20 cellular contexts compared by ENCODE assay signal in genomic region chr12:88300931-88301330, GRCh38.
DNase-seq lines count a peak whose midpoint lies in the region; ATAC-seq, FAIRE-seq and TF ChIP-seq lines count a peak whose summit lies in the region.
"Had no signal": no experiment of that assay in that cellular context is flagged by ENCODE, and none has a peak within 500 bp of the region (broad histone marks: within the 10 kb centered on the region; RNA-seq: fewer than 3 reads in every experiment).

No MANE protein-coding gene starts in this region.

- FAIRE-seq in astrocyte (lab: Jason Lieb, UNC), result peak; percentile 64

- H3K27ac Mint-ChIP-seq in HFFc6 (peak overlapping the region; percentile 84), astrocyte (ENCODE audit: unreplicated experiment) (peak overlapping the region; percentile 91)
- H3K27ac Mint-ChIP-seq: activated CD8-positive, alpha-beta memory T cell treated with anti-CD3 and anti-CD28 coated beads, Interleukin-2, amount 10 ng/mL, durations not matched to agents 7 days and 5 days had no signal

- H2AFZ ChIP-seq in astrocyte (ENCODE audit: low read depth, low read length), result no peak overlapping the region

- H3K9me3 ChIP-seq in astrocyte (ENCODE audit: insufficient read depth, low read depth, low read length) (no peaks in the 10 kb centered on the region), liver (ENCODE audit: control insufficient read depth in 4 of 4, low read length in 3 of 4) (no peaks in the 10 kb centered on the region), aorta (ENCODE audit: control insufficient read depth, low read length) (no peaks in the 10 kb centered on the region), esophagus muscularis mucosa (no peaks in the 10 kb centered on the region)
- H3K9me3 ChIP-seq: heart left ventricle, mucosa of descending colon, upper lobe of right lung had no signal

- H3K27me3 ChIP-seq in astrocyte (ENCODE audit: insufficient read depth, low read length), result no peaks in the 10 kb centered on the region
- no peaks in the 10 kb centered on the region for H3K27me3 ChIP-seq in liver (ENCODE audit: control insufficient read depth in 4 of 4, insufficient read depth in 4 of 4, low read length in 3 of 4)
- H3K27me3 ChIP-seq in aorta (ENCODE audit: control insufficient read depth in 1 of 2, insufficient read depth in 2 of 2, low read length in 1 of 2), result no peaks in the 10 kb centered on the region
- no peaks in the 10 kb centered on the region for H3K27me3 ChIP-seq in esophagus muscularis mucosa
- H3K27me3 ChIP-seq: heart left ventricle, upper lobe of right lung had no signal

- H3K4me1 ChIP-seq in astrocyte (ENCODE audit: insufficient read depth, low read length) (peaks cover 27% of the 10 kb centered on the region), liver (ENCODE audit: control insufficient read depth in 4 of 4, insufficient read depth in 4 of 4, low read length in 3 of 4) (peaks cover 0 to 39% (median 27%) of the 10 kb centered on the region in 4 donors), aorta (ENCODE audit: control insufficient read depth in 1 of 2, insufficient read depth in 2 of 2, low read length in 2 of 2) (no peaks in the 10 kb centered on the region), esophagus muscularis mucosa (peaks cover 0 to 20% (median 12%) of the 10 kb centered on the region in 4 donors)
- H3K4me1 ChIP-seq: upper lobe of right lung had no signal

- H3K4me1 Mint-ChIP-seq in HFFc6 (ENCODE audit: low read depth) (peaks cover 72% of the 10 kb centered on the region), astrocyte (ENCODE audit: low read depth, unreplicated experiment) (peaks cover 24% of the 10 kb centered on the region)

- DNase-seq in DMS53 treated with DMSO at 0.1 percent for 48 hours (lab: John Stamatoyannopoulos, UW; ENCODE audit: unreplicated experiment) (peak; percentile 14), HFFc6 (no peak), astrocyte (ENCODE audit: low read depth) (no peak), aorta (no peak), NCI-H2196 (lab: John Stamatoyannopoulos, UW; ENCODE audit: unreplicated experiment) (no peak), esophagus muscularis mucosa (ENCODE audit: extremely low spot score) (no peak), AML-193 (lab: John Stamatoyannopoulos, UW) (no peak)
- DNase-seq: activated CD4-positive, alpha-beta T cell treated with anti-CD3 and anti-CD28 coated beads for 4 hours; activated CD8-positive, alpha-beta memory T cell treated with anti-CD3 and anti-CD28 coated beads, Interleukin-2, amount 10 ng/mL, durations not matched to agents 7 days and 5 days; activated gamma-delta T cell treated with Interleukin-2 at 50 U/mL for 16 hours; effector CD8-positive, alpha-beta T cell; heart left ventricle; left ventricle myocardium superior; mucosa of descending colon; NCI-H1436; NCI-H526; stimulated activated CD4-positive, alpha-beta T cell treated with anti-CD3 and anti-CD28 coated beads, Interleukin-4, amount 100 ng/mL, for 1 hour; SW 1271; upper lobe of right lung had no signal

- TF ChIP-seq EP300 in esophagus muscularis mucosa (IDR thresholded peaks at IDR 0.05), result no peak

- H3K79me2 ChIP-seq in astrocyte (ENCODE audit: insufficient read depth, low read length), result no peaks in the 10 kb centered on the region

- H3K9ac ChIP-seq in astrocyte (ENCODE audit: low read length), result no peak overlapping the region
- H3K9ac ChIP-seq in liver (ENCODE audit: low read depth in 1 of 2, low read length in 2 of 2), result no peak overlapping the region

- H3K4me3 ChIP-seq in astrocyte (ENCODE audit: insufficient read depth, low read depth, low read length) (no peak overlapping the region), liver (ENCODE audit: low read depth in 1 of 3, low read length in 3 of 3) (no peak overlapping the region), aorta (ENCODE audit: low read length in 2 of 2) (no peak overlapping the region), esophagus muscularis mucosa (no peak overlapping the region)
- H3K4me3 ChIP-seq: heart left ventricle, mucosa of descending colon, upper lobe of right lung had no signal

- no peaks in the 10 kb centered on the region for H4K20me1 ChIP-seq in astrocyte (ENCODE audit: insufficient read depth, low read length)

- H3K4me3 Mint-ChIP-seq in HFFc6, result peak overlapping the region; percentile 54; the same call in 1 of the 2 replicates
- H3K4me3 Mint-ChIP-seq in astrocyte (ENCODE audit: unreplicated experiment), result no peak overlapping the region
- H3K4me3 Mint-ChIP-seq: activated CD8-positive, alpha-beta memory T cell treated with anti-CD3 and anti-CD28 coated beads, Interleukin-2, amount 10 ng/mL, durations not matched to agents 7 days and 5 days had no signal

- H3K27ac ChIP-seq in astrocyte (ENCODE audit: low read depth, low read length) (peak overlapping the region; percentile 97), liver (ENCODE audit: low read depth in 1 of 2, low read length in 2 of 2) (no peak overlapping the region), aorta (ENCODE audit: low read depth in 1 of 2, low read length in 2 of 2) (no peak overlapping the region), esophagus muscularis mucosa (replicated peaks in 1 of 4) (no peak overlapping the region)
- H3K27ac ChIP-seq: heart left ventricle, upper lobe of right lung had no signal

- H3K9me3 Mint-ChIP-seq in HFFc6, result no peaks in the 10 kb centered on the region; the same call in 1 of the 2 replicates
- H3K9me3 Mint-ChIP-seq in astrocyte (ENCODE audit: unreplicated experiment), result no peaks in the 10 kb centered on the region

- intact Hi-C loops in aorta (cut with DNase I), result no loop called here
- intact Hi-C loops in esophagus muscularis mucosa (cut with DNase I), result no loop called here

- peak in 1 of 2 donors; percentile 28 for TF ChIP-seq RAD21 in liver (IDR thresholded peaks at IDR 0.05)

- H3K36me3 ChIP-seq in astrocyte (ENCODE audit: insufficient read depth, low read length) (no peaks in the 10 kb centered on the region), liver (ENCODE audit: control insufficient read depth in 4 of 4, insufficient read depth in 3 of 4, low read depth in 1 of 4, low read length in 3 of 4) (no peaks in the 10 kb centered on the region), aorta (ENCODE audit: control insufficient read depth in 1 of 2, insufficient read depth in 2 of 2, low read length in 1 of 2) (no peaks in the 10 kb centered on the region), esophagus muscularis mucosa (no peaks in the 10 kb centered on the region)
- H3K36me3 ChIP-seq: heart left ventricle, upper lobe of right lung had no signal

- no peak for ATAC-seq in aorta (ENCODE audit: low FRiP score)
- ATAC-seq: activated CD8-positive, alpha-beta memory T cell treated with anti-CD3 and anti-CD28 coated beads, Interleukin-2, amount 10 ng/mL, durations not matched to agents 7 days and 5 days; heart left ventricle; left ventricle myocardium superior; mucosa of descending colon; upper lobe of right lung had no signal

- H3K4me2 ChIP-seq in astrocyte (ENCODE audit: low read length), result peak overlapping the region; percentile 10

- TF ChIP-seq POLR2A in esophagus muscularis mucosa (IDR thresholded peaks at IDR 0.05; ENCODE audit: low read depth), result no peak

- TF ChIP-seq CTCF in HFFc6 (IDR thresholded peaks at IDR 0.05), result no peak
- TF ChIP-seq CTCF in astrocyte (IDR thresholded peaks at IDR 0.05; ENCODE audit: insufficient read depth, low read depth, low read length), result no peak
- TF ChIP-seq CTCF in liver (IDR thresholded peaks at IDR 0.05; ENCODE audit: low read depth, low read length, missing input control), result no peak
- no peak for TF ChIP-seq CTCF in esophagus muscularis mucosa (IDR thresholded peaks at IDR 0.05)

- no peaks in the 10 kb centered on the region for H3K27me3 Mint-ChIP-seq in HFFc6 (ENCODE audit: insufficient read depth)
- no peaks in the 10 kb centered on the region for H3K27me3 Mint-ChIP-seq in astrocyte (ENCODE audit: low read depth, unreplicated experiment)
- H3K27me3 Mint-ChIP-seq: activated CD8-positive, alpha-beta memory T cell treated with anti-CD3 and anti-CD28 coated beads, Interleukin-2, amount 10 ng/mL, durations not matched to agents 7 days and 5 days had no signal

- H3K36me3 Mint-ChIP-seq in HFFc6 (ENCODE audit: low read depth) (peaks cover 18% of the 10 kb centered on the region), astrocyte (ENCODE audit: low read depth, unreplicated experiment) (no peaks in the 10 kb centered on the region)

TF ChIP-seq in liver, 16 proteins besides CTCF, POLR2A, EP300 and RAD21 (continues in another document):
- TF ChIP-seq, protein P1, sequence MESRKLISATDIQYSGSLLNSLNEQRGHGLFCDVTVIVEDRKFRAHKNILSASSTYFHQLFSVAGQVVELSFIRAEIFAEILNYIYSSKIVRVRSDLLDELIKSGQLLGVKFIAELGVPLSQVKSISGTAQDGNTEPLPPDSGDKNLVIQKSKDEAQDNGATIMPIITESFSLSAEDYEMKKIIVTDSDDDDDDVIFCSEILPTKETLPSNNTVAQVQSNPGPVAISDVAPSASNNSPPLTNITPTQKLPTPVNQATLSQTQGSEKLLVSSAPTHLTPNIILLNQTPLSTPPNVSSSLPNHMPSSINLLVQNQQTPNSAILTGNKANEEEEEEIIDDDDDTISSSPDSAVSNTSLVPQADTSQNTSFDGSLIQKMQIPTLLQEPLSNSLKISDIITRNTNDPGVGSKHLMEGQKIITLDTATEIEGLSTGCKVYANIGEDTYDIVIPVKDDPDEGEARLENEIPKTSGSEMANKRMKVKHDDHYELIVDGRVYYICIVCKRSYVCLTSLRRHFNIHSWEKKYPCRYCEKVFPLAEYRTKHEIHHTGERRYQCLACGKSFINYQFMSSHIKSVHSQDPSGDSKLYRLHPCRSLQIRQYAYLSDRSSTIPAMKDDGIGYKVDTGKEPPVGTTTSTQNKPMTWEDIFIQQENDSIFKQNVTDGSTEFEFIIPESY (IDR thresholded peaks at IDR 0.05), result peak; percentile 36
